30 cellular contexts compared by ENCODE assay signal in genomic region chr11:130141561-130142341, GRCh38. TPM values are rescaled to one million over a fixed set of nuclear protein-coding genes. Genes with fewer than 3 reads are reported as not detected.
DNase-seq lines count a peak whose midpoint lies in the region; ATAC-seq, FAIRE-seq and TF ChIP-seq lines count a peak whose summit lies in the region.
"Had no signal": no experiment of that assay in that cellular context is flagged by ENCODE, and none has a peak within 500 bp of the region (broad histone marks: within the 10 kb centered on the region; RNA-seq: fewer than 3 reads in every experiment).

No MANE protein-coding gene starts in this region.

- peak; percentile 73 for DNase-seq in GM03348 (ENCODE audit: low spot score)
- no peak for DNase-seq in K562 (ENCODE audit: extremely low read depth in 1 of 4, low spot score in 3 of 4)
- DNase-seq in cardiac muscle cell (ENCODE audit: low read depth in 1 of 2, low spot score in 1 of 2): peak in 1 of 2 donors; percentile 83
- DNase-seq in mesenchymal stem cell: no peak
- no peak for DNase-seq in MCF 10A (ENCODE audit: unreplicated experiment)
- DNase-seq in NCI-H524 (lab: John Stamatoyannopoulos, UW): no peak
- no peak for DNase-seq in NCI-H1105 (lab: John Stamatoyannopoulos, UW)
- DNase-seq: activated CD8-positive, alpha-beta T cell treated with anti-CD3 and anti-CD28 coated beads, Interleukin-2, amount 10 ng/mL, durations not matched to agents 7 days and 5 days; activated naive CD8-positive, alpha-beta T cell treated with anti-CD3 and anti-CD28 coated beads for 36 hours; brain microvascular endothelial cell; cortex of kidney; DMS153; H7; islet precursor cell; lower lobe of right lung; natural killer cell; NCI-H1436; NCI-H82; stimulated activated CD4-positive, alpha-beta T cell treated with anti-CD3 and anti-CD28 coated beads, Interleukin-2, amount 100 ng/mL, for 24 hours; T-helper 2 cell had no signal

- no peak overlapping the region for H2AFZ ChIP-seq in K562 (ENCODE audit: low read depth, low read length)
- H2AFZ ChIP-seq in mesenchymal stem cell (ENCODE audit: low read depth, low read length): no peak overlapping the region

- H3K36me3 Mint-ChIP-seq in MCF 10A (ENCODE audit: insufficient read depth, unreplicated experiment): peaks cover 79% of the 10 kb centered on the region
- H3K36me3 Mint-ChIP-seq: natural killer cell had no signal

- peaks cover 4% of the 10 kb centered on the region for H3K9me1 ChIP-seq in K562 (ENCODE audit: control insufficient read depth, insufficient read depth, low read length)

- no peak for TF ChIP-seq RAD21 in K562 (CRISPR knock-in tag; conservative IDR thresholded peaks at IDR 0.05 in 1 of 2, IDR thresholded peaks at IDR 0.05 in 1 of 2)

- BruUV-seq in K562 (replicated peaks; lab: Mats Ljungman, UMichigan) (no TSS peak), MCF 10A (replicated peaks; lab: Mats Ljungman, UMichigan) (no TSS peak)

- peaks cover 78% of the 10 kb centered on the region for H3K36me3 ChIP-seq in K562 (ENCODE audit: control insufficient read depth, insufficient read depth, low read length)
- peaks cover 12% of the 10 kb centered on the region for H3K36me3 ChIP-seq in cardiac muscle cell
- peaks cover 60 to 93% of the 10 kb centered on the region in 2 experiments for H3K36me3 ChIP-seq in mesenchymal stem cell (ENCODE audit: control insufficient read depth in 1 of 2, insufficient read depth in 2 of 2, low read depth in 1 of 2, low read length in 2 of 2)

- peaks cover 9% of the 10 kb centered on the region for H3K4me1 Mint-ChIP-seq in MCF 10A (ENCODE audit: insufficient read depth, unreplicated experiment)

- no peak overlapping the region for H3K23ac ChIP-seq in mesenchymal stem cell (ENCODE audit: low read length in 2 of 2)

- H3K4me2 ChIP-seq in K562 (ENCODE audit: insufficient read depth, low read length) (no peak overlapping the region), mesenchymal stem cell (ENCODE audit: low read length, poor library complexity, severe bottlenecking) (no peak overlapping the region)
- H3K4me2 ChIP-seq: A549, KMS-11 had no signal

- ATAC-seq in K562 (no peak), HG02884 (IDR thresholded peaks at IDR 0.05; ENCODE audit: unreplicated experiment) (no peak)
- ATAC-seq: A549; activated CD8-positive, alpha-beta T cell treated with anti-CD3 and anti-CD28 coated beads, Interleukin-2, amount 10 ng/mL, durations not matched to agents 7 days and 5 days; esophagus mucosa; lower lobe of right lung; natural killer cell had no signal

- H2BK5ac ChIP-seq in mesenchymal stem cell (ENCODE audit: low read depth, low read length, poor library complexity, severe bottlenecking): no peak overlapping the region

- TF ChIP-seq EP300 in K562 (IDR thresholded peaks at IDR 0.05; ENCODE audit: low read length): no peak

- no peak overlapping the region for H3K27ac Mint-ChIP-seq in MCF 10A (ENCODE audit: low read depth, unreplicated experiment)
- H3K27ac Mint-ChIP-seq: activated CD8-positive, alpha-beta T cell treated with anti-CD3 and anti-CD28 coated beads, Interleukin-2, amount 10 ng/mL, durations not matched to agents 7 days and 5 days; activated naive CD8-positive, alpha-beta T cell treated with anti-CD3 and anti-CD28 coated beads for 36 hours; natural killer cell had no signal

- H3K4me1 ChIP-seq in K562 (replicated peaks in 1 of 2; ENCODE audit: control insufficient read depth in 2 of 2, insufficient read depth in 2 of 2, low read length in 2 of 2) (no peaks in the 10 kb centered on the region), cardiac muscle cell (ENCODE audit: low read depth) (peaks cover 25% of the 10 kb centered on the region), mesenchymal stem cell (ENCODE audit: control insufficient read depth, insufficient read depth, low read depth, low read length) (peaks cover 6% of the 10 kb centered on the region)

- H2AK5ac ChIP-seq in mesenchymal stem cell (ENCODE audit: low read length, severe bottlenecking): no peak overlapping the region

- no peak overlapping the region for H2BK15ac ChIP-seq in mesenchymal stem cell (ENCODE audit: low read depth, poor library complexity, severe bottlenecking)

- FAIRE-seq in K562 (lab: Jason Lieb, UNC): no peak
- FAIRE-seq: A549, GM19239 had no signal

- peaks cover 10% of the 10 kb centered on the region for H3K79me1 ChIP-seq in mesenchymal stem cell (replicated peaks; ENCODE audit: low read length, poor library complexity, severe bottlenecking)

- H3K4ac ChIP-seq in mesenchymal stem cell (ENCODE audit: low read depth in 1 of 2, low read length in 2 of 2): no peak overlapping the region

- H2BK12ac ChIP-seq in mesenchymal stem cell (ENCODE audit: low read length in 2 of 2): no peak overlapping the region

- H3K4me3 ChIP-seq in K562: no peak overlapping the region
- H3K4me3 ChIP-seq in cardiac muscle cell: no peak overlapping the region
- no peak overlapping the region for H3K4me3 ChIP-seq in mesenchymal stem cell (ENCODE audit: insufficient read depth in 1 of 2, low read depth in 1 of 2, low read length in 2 of 2)
- H3K4me3 ChIP-seq: A549, lower lobe of right lung, tibial nerve had no signal

- TF ChIP-seq CTCF in K562 (IDR thresholded peaks at IDR 0.05 in 2 of 3, conservative IDR thresholded peaks at IDR 0.05 in 1 of 3; ENCODE audit: insufficient read depth in 2 of 3, low read depth in 1 of 3, low read length in 3 of 3) (no peak), cardiac muscle cell (IDR thresholded peaks at IDR 0.05; ENCODE audit: low read depth, low read length) (peak; percentile 7), MCF 10A (IDR thresholded peaks at IDR 0.05; ENCODE audit: unreplicated experiment) (no peak)

- no peak for TF ChIP-seq POLR2A in K562 (conservative IDR thresholded peaks at IDR 0.05)

- H3K9me3 ChIP-seq in K562 (replicated peaks; ENCODE audit: control insufficient read depth, insufficient read depth, low read depth, low read length): no peaks in the 10 kb centered on the region
- H3K9me3 ChIP-seq in cardiac muscle cell (ENCODE audit: low read depth): no peaks in the 10 kb centered on the region
- H3K9me3 ChIP-seq in mesenchymal stem cell (ENCODE audit: control insufficient read depth, low read length): no peaks in the 10 kb centered on the region
- H3K9me3 ChIP-seq: A549, lower lobe of right lung, tibial nerve had no signal

- CTCF ChIA-PET in K562 (lab: Yijun Ruan, JAX; ENCODE audit: low intra/inter-chr PET ratio) (no interaction called here), MCF 10A (lab: Yijun Ruan, JAX) (interaction anchor here (0.6 to 8.1 kb wide), 4 partner anchors 9 to 217 kb away, joined by 3 to 81 read pairs (median 3); no protein-coding TSS in a partner anchor)

- in situ Hi-C loops in K562 (cut with MboI): no loop called here

- H3K9ac ChIP-seq in K562 (ENCODE audit: insufficient read depth in 1 of 2, low read depth in 2 of 2, low read length in 2 of 2) (no peak overlapping the region), mesenchymal stem cell (ENCODE audit: low read length) (peak overlapping the region; percentile 2)
- H3K9ac ChIP-seq: KMS-11 had no signal

- H3K79me2 ChIP-seq in K562 (ENCODE audit: control insufficient read depth, insufficient read depth, low read length): no peaks in the 10 kb centered on the region

- POLR2A ChIA-PET in K562 (lab: Yijun Ruan, JAX): no interaction called here
- POLR2A ChIA-PET in MCF 10A (lab: Yijun Ruan, JAX): no interaction called here

- no peak overlapping the region for H4K91ac ChIP-seq in mesenchymal stem cell (ENCODE audit: low read length)

- intact Hi-C loops in K562 (cut with micrococcal nuclease): no loop called here
- intact Hi-C loops in MCF 10A (cut with micrococcal nuclease): no loop called here

- no peaks in the 10 kb centered on the region for H3K27me3 ChIP-seq in K562 (ENCODE audit: control insufficient read depth in 2 of 2, insufficient read depth in 2 of 2, low read length in 2 of 2)
- no peaks in the 10 kb centered on the region for H3K27me3 ChIP-seq in cardiac muscle cell
- H3K27me3 ChIP-seq in mesenchymal stem cell (ENCODE audit: control insufficient read depth in 1 of 2, insufficient read depth in 1 of 2, low read length in 2 of 2): no peaks in the 10 kb centered on the region
- H3K27me3 ChIP-seq: brain microvascular endothelial cell, tibial nerve had no signal

- no peak overlapping the region for H3K4me3 Mint-ChIP-seq in MCF 10A (ENCODE audit: unreplicated experiment)
- H3K4me3 Mint-ChIP-seq: activated CD8-positive, alpha-beta T cell treated with anti-CD3 and anti-CD28 coated beads, Interleukin-2, amount 10 ng/mL, durations not matched to agents 7 days and 5 days; activated naive CD8-positive, alpha-beta T cell treated with anti-CD3 and anti-CD28 coated beads for 36 hours; natural killer cell had no signal

- H3K14ac ChIP-seq in mesenchymal stem cell (ENCODE audit: low read length in 2 of 2): no peak overlapping the region

- WGBS in K562 (ENCODE audit: insufficient coverage, low coverage, missing lambda C conversion rate): 86% methylated on average over 19 of the region's 19 CpGs
- WGBS in mesenchymal stem cell: 96% methylated on average over 19 of the region's 19 CpGs

- 0 out of 2 replicates have a peak, but pooled peaks cover 3% of the 10 kb centered on the region for H4K20me1 ChIP-seq in K562 (replicated peaks; ENCODE audit: control insufficient read depth, insufficient read depth, low read length)

- H2BK120ac ChIP-seq in mesenchymal stem cell (ENCODE audit: low read depth, low read length): no peak overlapping the region

- H3K9me3 Mint-ChIP-seq in MCF 10A (ENCODE audit: unreplicated experiment): no peaks in the 10 kb centered on the region
- H3K9me3 Mint-ChIP-seq: activated naive CD8-positive, alpha-beta T cell treated with anti-CD3 and anti-CD28 coated beads for 36 hours; natural killer cell had no signal

- H3K27me3 Mint-ChIP-seq in MCF 10A (ENCODE audit: insufficient read depth, unreplicated experiment): no peaks in the 10 kb centered on the region
- H3K27me3 Mint-ChIP-seq: activated naive CD8-positive, alpha-beta T cell treated with anti-CD3 and anti-CD28 coated beads for 36 hours had no signal

- H4K8ac ChIP-seq in mesenchymal stem cell (ENCODE audit: low read length): no peak overlapping the region

- H3K18ac ChIP-seq in mesenchymal stem cell (ENCODE audit: low read depth in 1 of 2, low read length in 2 of 2): no peak overlapping the region

- H3K27ac ChIP-seq in K562 (ENCODE audit: extremely low read depth, low read depth, low read length) (no peak overlapping the region), cardiac muscle cell (no peak overlapping the region), mesenchymal stem cell (ENCODE audit: low read length, poor library complexity, severe bottlenecking) (no peak overlapping the region)
- H3K27ac ChIP-seq: A549, brain microvascular endothelial cell, KMS-11, lower lobe of right lung, RWPE1, tibial nerve had no signal

RNA-seq across cellular contexts. Expression of gene ST14, which starts 17.8 kb away (rescaled TPM):
- 0.23 TPM in 1 of 2 replicates, not detected in the other for total RNA-seq in K562 (2011; cell fraction: chromatin; rRNA removed; ENCODE audit: low replicate concordance)
- total RNA-seq in K562 (2011; cell fraction: nucleolus; rRNA removed): not detected in 2 replicates
- 0.15 TPM in 1 of 2 replicates, not detected in the other for total RNA-seq in K562 (2011; cell fraction: nucleoplasm; rRNA removed)
- total RNA-seq in K562 (2014; rRNA removed) (not detected in 2 replicates), K562 (2014; rRNA removed; fragmentation: Illumina TruSeq; extraction: Trizol) (not detected in 2 replicates), K562 (2015; rRNA removed; fragmentation: Illumina TruSeq; extraction: Trizol) (not detected in 2 replicates), K562 (2021) (0.20 and 0.36 TPM in 2 replicates), cardiac muscle cell (0.12 and 0.21 TPM in 2 replicates), MCF 10A (2022) (24.8 and 27.2 TPM in 2 replicates)
- polyA plus RNA-seq in K562 (2011; rRNA removed) (0.01 and 0.08 TPM in 2 replicates), K562 (2014; fragmentation: Illumina TruSeq; extraction: Trizol) (not detected in 2 replicates), K562 (2014; fragmentation: Nextera tagmentation; extraction: Ambion mirVana) (not detected), K562 (2014; rRNA removed) (not detected in 2 replicates), cardiac muscle cell (0.61 TPM in 1 of 2 replicates, not detected in the other)
- 0.01 and 0.13 TPM in 2 replicates for polyA plus RNA-seq in K562 (2011; cell fraction: cytosol; rRNA removed)
- 0.14 TPM in 1 of 2 replicates, not detected in the other for polyA plus RNA-seq in K562 (2011; cell fraction: nucleus; rRNA removed)
- polyA plus RNA-seq in K562 (2012): 0.04 and 0.15 TPM in 2 replicates
- polyA minus RNA-seq in K562 (2011; rRNA and poly(A)+ RNA removed): not detected in 2 replicates
- polyA minus RNA-seq in K562 (2011; cell fraction: cytosol; rRNA and poly(A)+ RNA removed): not detected in 2 replicates
- 0.27 TPM in 1 of 2 replicates, not detected in the other for polyA minus RNA-seq in K562 (2011; cell fraction: nucleus; rRNA and poly(A)+ RNA removed)
- polyA plus RNA-seq in mesenchymal stem cell (2013, experiment 1 of 2): not detected
- polyA plus RNA-seq in mesenchymal stem cell (2013, experiment 2 of 2): not detected
- total RNA-seq: activated CD8-positive, alpha-beta T cell treated with anti-CD3 and anti-CD28 coated beads, Interleukin-2, amount 10 ng/mL, durations not matched to agents 7 days and 5 days; G401; osteocyte had no signal
- polyA plus RNA-seq: BJ had no signal

Comparison
In these comparisons a context has a peak if more than half of its experiments do, and no peak if none do; other contexts are left out.
1. RNA of gene ST14, which starts 17.8 kb away (total RNA-seq): 24.8 to 27.2 TPM in MCF 10A; 0.12 to 0.21 TPM in cardiac muscle cell and 0.15 to 0.36 TPM in K562; every median in the first group is over 10 times any median in the second.